ENCODE assay signal across 8 cellular contexts in genomic region chr5:146426853-146427618, GRCh38. TPM values are rescaled to one million over a fixed set of nuclear protein-coding genes. Genes with fewer than 3 reads are reported as not detected.
DNase-seq lines count a peak whose midpoint lies in the region; ATAC-seq and TF ChIP-seq lines count a peak whose summit lies in the region.

No MANE protein-coding gene starts in this region.

- no peaks in the 10 kb centered on the region for H3F3A ChIP-seq in PC-9 (ENCODE audit: insufficient read depth, low read depth)

- no peak overlapping the region for H3K4me3 ChIP-seq in PC-9
- no peak overlapping the region for H3K4me3 ChIP-seq in endodermal cell (ENCODE audit: low read length)

- no peak overlapping the region for H3K9ac ChIP-seq in endodermal cell (ENCODE audit: extremely low read depth, low read length, poor library complexity, severe bottlenecking)

- no peak overlapping the region for H3K4me3 Mint-ChIP-seq in CD4-positive, alpha-beta T cell
- no peak overlapping the region for H3K4me3 Mint-ChIP-seq in endodermal cell

- TF ChIP-seq CTCF in CD4-positive, alpha-beta T cell (IDR thresholded peaks at IDR 0.05) = peak; percentile 74
- TF ChIP-seq CTCF in PC-9 (conservative IDR thresholded peaks at IDR 0.05) (peak; percentile 75), endodermal cell (conservative IDR thresholded peaks at IDR 0.05) (peak; percentile 85)

- H3K4me2 ChIP-seq in PC-9 = no peak overlapping the region

- H3K36me3 ChIP-seq in PC-9 (ENCODE audit: low read depth) (no peaks in the 10 kb centered on the region), endodermal cell (ENCODE audit: control insufficient read depth, insufficient read depth, low read length) (no peaks in the 10 kb centered on the region)

- no peaks in the 10 kb centered on the region for H3K79me2 ChIP-seq in PC-9 (ENCODE audit: low read depth)

- no peaks in the 10 kb centered on the region for H3K27me3 ChIP-seq in CD4-positive, alpha-beta T cell (ENCODE audit: control insufficient read depth, insufficient read depth, low read length)
- H3K27me3 ChIP-seq in PC-9 (ENCODE audit: insufficient read depth, low read depth) (no peaks in the 10 kb centered on the region), endodermal cell (ENCODE audit: control insufficient read depth, insufficient read depth, low read length, poor library complexity, severe bottlenecking) (peaks cover 18% of the 10 kb centered on the region)

- H3K9me2 ChIP-seq in PC-9 (ENCODE audit: insufficient read depth) = no peaks in the 10 kb centered on the region

- no peaks in the 10 kb centered on the region for H4K20me1 ChIP-seq in PC-9 (ENCODE audit: insufficient read depth)

- intact Hi-C loops in CD4-positive, alpha-beta T cell (cut with DNase I, micrococcal nuclease) = loop anchor here (1.0 to 5.0 kb wide), 3 partner anchors 136 to 745 kb away; no protein-coding TSS in a partner anchor
- intact Hi-C loops in PC-9 (cut with micrococcal nuclease; ENCODE audit: unreplicated experiment) = loop anchor here (1.0 to 5.0 kb wide), 4 partner anchors 136 to 745 kb away; no protein-coding TSS in a partner anchor

- no TSS peak for BruUV-seq in PC-9 (replicated peaks; lab: Mats Ljungman, UMichigan)

- no peaks in the 10 kb centered on the region for H3K36me3 Mint-ChIP-seq in CD4-positive, alpha-beta T cell (ENCODE audit: low read depth)
- H3K36me3 Mint-ChIP-seq in endodermal cell (ENCODE audit: low read depth) = no peaks in the 10 kb centered on the region

- no peaks in the 10 kb centered on the region for H3K9me3 Mint-ChIP-seq in CD4-positive, alpha-beta T cell
- no peaks in the 10 kb centered on the region for H3K9me3 Mint-ChIP-seq in endodermal cell

- peaks cover 33% of the 10 kb centered on the region for H3K27me3 Mint-ChIP-seq in CD4-positive, alpha-beta T cell
- H3K27me3 Mint-ChIP-seq in endodermal cell (ENCODE audit: insufficient read depth) = peaks cover 10% of the 10 kb centered on the region

- H3K4me1 Mint-ChIP-seq in CD4-positive, alpha-beta T cell (ENCODE audit: low read depth) = peaks cover 5% of the 10 kb centered on the region
- no peaks in the 10 kb centered on the region for H3K4me1 Mint-ChIP-seq in endodermal cell

- no peak overlapping the region for H3K27ac Mint-ChIP-seq in CD4-positive, alpha-beta T cell
- no peak overlapping the region for H3K27ac Mint-ChIP-seq in endodermal cell

- DNase-seq in CD4-positive, alpha-beta T cell = no peak
- DNase-seq in HT-29 (ENCODE audit: low spot score) (peak; percentile 49), PC-9 (peak in 1 of 2 experiments; percentile 39), endodermal cell (no peak), middle frontal gyrus (ENCODE audit: extremely low spot score, low spot score) (peak; percentile 23)

- ATAC-seq in CD4-positive, alpha-beta T cell (ENCODE audit: poor library complexity) = peak; percentile 52
- peak; percentile 70 for ATAC-seq in GM18907 (IDR thresholded peaks at IDR 0.05; ENCODE audit: unreplicated experiment)
- no peak for ATAC-seq in GM19397 (IDR thresholded peaks at IDR 0.05; ENCODE audit: unreplicated experiment)
- no peak for ATAC-seq in GM19324 (IDR thresholded peaks at IDR 0.05; ENCODE audit: low FRiP score, unreplicated experiment)

- no peaks in the 10 kb centered on the region for H3K9me3 ChIP-seq in CD4-positive, alpha-beta T cell (ENCODE audit: control insufficient read depth, low read length)
- H3K9me3 ChIP-seq in PC-9 (ENCODE audit: insufficient read depth, low read depth) (no peaks in the 10 kb centered on the region), endodermal cell (ENCODE audit: control insufficient read depth, low read length) (no peaks in the 10 kb centered on the region)

- CTCF ChIA-PET in CD4-positive, alpha-beta T cell (lab: Charles Lee) = interaction anchor here (1.4 kb wide), 1 partner anchor 19 kb away, joined by 3 read pairs; no protein-coding TSS in a partner anchor
- CTCF ChIA-PET in PC-9 (lab: Charles Lee) = no interaction called here

- no peak overlapping the region for H3K27ac ChIP-seq in CD4-positive, alpha-beta T cell (ENCODE audit: low read depth, low read length)
- H3K27ac ChIP-seq in PC-9 = no peak overlapping the region
- no peak overlapping the region for H3K27ac ChIP-seq in endodermal cell (ENCODE audit: low read depth, low read length)

- H3K4me1 ChIP-seq in PC-9 (replicated peaks; ENCODE audit: insufficient read depth) = no peaks in the 10 kb centered on the region
- no peaks in the 10 kb centered on the region for H3K4me1 ChIP-seq in endodermal cell (ENCODE audit: control insufficient read depth, insufficient read depth, low read length)

- 65 to 100% methylated on average over 1 to 6 of the region's 7 CpGs for WGBS in endodermal cell (ENCODE audit: insufficient coverage in 1 of 2, insufficient read length in 1 of 2), 2 experiments

- POLR2A ChIA-PET in CD4-positive, alpha-beta T cell (lab: Charles Lee) = no interaction called here
- POLR2A ChIA-PET in PC-9 (lab: Charles Lee; ENCODE audit: unreplicated experiment) = no interaction called here

- H2AFZ ChIP-seq in PC-9 = no peak overlapping the region

RNA-seq across cellular contexts. Expression of gene TCERG1, which starts 20.1 kb away (rescaled TPM):
- 10 to 100 TPM; 88.0 to 88.7 TPM for total RNA-seq in CD4-positive, alpha-beta T cell
- 51.4 and 58.4 TPM in 2 replicates for total RNA-seq in HT-29 (2014; rRNA removed; shearing (Covaris generic))
- total RNA-seq in PC-9 (2021) (75.9 and 79.9 TPM in 2 replicates), endodermal cell (100 to 1,000 TPM; 108 to 144 TPM)
- 133 TPM for polyA plus RNA-seq in endodermal cell (2013, experiment 1 of 2)
- 117 TPM for polyA plus RNA-seq in endodermal cell (2013, experiment 2 of 2)

Comparison
In these comparisons a context has a peak if more than half of its experiments do, and no peak if none do; other contexts are left out.
1. ATAC-seq: peak in CD4-positive, alpha-beta T cell (single experiment) and GM18907 (single experiment); none in GM19397 (single experiment) and GM19324 (single experiment).
2. DNase-seq: peak in HT-29 (single experiment) and middle frontal gyrus (single experiment); none in CD4-positive, alpha-beta T cell (0 of 10) and endodermal cell (single experiment).
3. Peak in every context shown above with its lines, with median percentiles within 50 percentile points of each other: CTCF ChIP-seq.